In the genomic region with DNA sequence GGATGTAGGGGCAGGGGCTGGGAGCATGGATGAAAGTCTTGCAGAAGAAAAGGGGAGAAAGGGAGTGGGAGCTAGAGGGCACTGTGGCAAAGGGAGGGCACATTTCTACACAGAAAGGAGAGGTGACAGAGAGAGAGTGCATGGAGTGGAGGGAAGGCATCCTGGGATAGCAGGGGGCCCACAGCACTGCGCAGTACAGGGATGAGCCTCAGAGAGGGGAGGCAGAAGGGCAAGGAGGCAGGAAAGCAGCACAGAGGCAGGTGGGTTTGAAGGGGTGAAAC, we compare ENCODE assay signal across 1 cellular context.
TF ChIP-seq lines count a peak whose summit lies in the region.

No MANE protein-coding gene starts in this region.

TF ChIP-seq in H1, 55 proteins besides CTCF, POLR2A, EP300 and RAD21:
- TF ChIP-seq JUND (IDR thresholded peaks at IDR 0.05; ENCODE audit: low read length) (no peak), TBP (IDR thresholded peaks at IDR 0.05; ENCODE audit: low read depth, low read length) (no peak), RXRA (IDR thresholded peaks at IDR 0.05; ENCODE audit: insufficient read depth, low read depth, low read length) (no peak), RNF2 (IDR thresholded peaks at IDR 0.05; ENCODE audit: borderline replicate concordance, low read depth, low read length, missing control alignments, poor library complexity, severe bottlenecking) (no peak), KDM5A (IDR thresholded peaks at IDR 0.05; ENCODE audit: low read length) (no peak), CHD2 (IDR thresholded peaks at IDR 0.05; ENCODE audit: low read length) (no peak), TAF7 (optimal IDR thresholded peaks at IDR 0.05; ENCODE audit: borderline replicate concordance, low read depth, low read length) (no peak), SAP30 (IDR thresholded peaks at IDR 0.05; ENCODE audit: insufficient read depth, insufficient replicate concordance, low read length) (no peak), SUZ12 (IDR thresholded peaks at IDR 0.05; ENCODE audit: low read length) (no peak), GTF2F1 (IDR thresholded peaks at IDR 0.05; ENCODE audit: borderline replicate concordance, low read depth, low read length) (no peak), BCL11A (IDR thresholded peaks at IDR 0.05; ENCODE audit: low read depth in 2 of 2, low read length in 2 of 2) (no peak), KDM4A (IDR thresholded peaks at IDR 0.05; ENCODE audit: low read depth, low read length, severe bottlenecking) (no peak), TEAD4 (IDR thresholded peaks at IDR 0.05; ENCODE audit: low read depth, low read length) (no peak), BRCA1 (IDR thresholded peaks at IDR 0.05; ENCODE audit: low read depth, low read length) (no peak), GABPA (IDR thresholded peaks at IDR 0.05; ENCODE audit: borderline replicate concordance, insufficient read depth, low read length) (no peak)
- TF ChIP-seq, protein P1, sequence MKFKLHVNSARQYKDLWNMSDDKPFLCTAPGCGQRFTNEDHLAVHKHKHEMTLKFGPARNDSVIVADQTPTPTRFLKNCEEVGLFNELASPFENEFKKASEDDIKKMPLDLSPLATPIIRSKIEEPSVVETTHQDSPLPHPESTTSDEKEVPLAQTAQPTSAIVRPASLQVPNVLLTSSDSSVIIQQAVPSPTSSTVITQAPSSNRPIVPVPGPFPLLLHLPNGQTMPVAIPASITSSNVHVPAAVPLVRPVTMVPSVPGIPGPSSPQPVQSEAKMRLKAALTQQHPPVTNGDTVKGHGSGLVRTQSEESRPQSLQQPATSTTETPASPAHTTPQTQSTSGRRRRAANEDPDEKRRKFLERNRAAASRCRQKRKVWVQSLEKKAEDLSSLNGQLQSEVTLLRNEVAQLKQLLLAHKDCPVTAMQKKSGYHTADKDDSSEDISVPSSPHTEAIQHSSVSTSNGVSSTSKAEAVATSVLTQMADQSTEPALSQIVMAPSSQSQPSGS (IDR thresholded peaks at IDR 0.05; ENCODE audit: low read length) = no peak
- TF ChIP-seq, protein P2, sequence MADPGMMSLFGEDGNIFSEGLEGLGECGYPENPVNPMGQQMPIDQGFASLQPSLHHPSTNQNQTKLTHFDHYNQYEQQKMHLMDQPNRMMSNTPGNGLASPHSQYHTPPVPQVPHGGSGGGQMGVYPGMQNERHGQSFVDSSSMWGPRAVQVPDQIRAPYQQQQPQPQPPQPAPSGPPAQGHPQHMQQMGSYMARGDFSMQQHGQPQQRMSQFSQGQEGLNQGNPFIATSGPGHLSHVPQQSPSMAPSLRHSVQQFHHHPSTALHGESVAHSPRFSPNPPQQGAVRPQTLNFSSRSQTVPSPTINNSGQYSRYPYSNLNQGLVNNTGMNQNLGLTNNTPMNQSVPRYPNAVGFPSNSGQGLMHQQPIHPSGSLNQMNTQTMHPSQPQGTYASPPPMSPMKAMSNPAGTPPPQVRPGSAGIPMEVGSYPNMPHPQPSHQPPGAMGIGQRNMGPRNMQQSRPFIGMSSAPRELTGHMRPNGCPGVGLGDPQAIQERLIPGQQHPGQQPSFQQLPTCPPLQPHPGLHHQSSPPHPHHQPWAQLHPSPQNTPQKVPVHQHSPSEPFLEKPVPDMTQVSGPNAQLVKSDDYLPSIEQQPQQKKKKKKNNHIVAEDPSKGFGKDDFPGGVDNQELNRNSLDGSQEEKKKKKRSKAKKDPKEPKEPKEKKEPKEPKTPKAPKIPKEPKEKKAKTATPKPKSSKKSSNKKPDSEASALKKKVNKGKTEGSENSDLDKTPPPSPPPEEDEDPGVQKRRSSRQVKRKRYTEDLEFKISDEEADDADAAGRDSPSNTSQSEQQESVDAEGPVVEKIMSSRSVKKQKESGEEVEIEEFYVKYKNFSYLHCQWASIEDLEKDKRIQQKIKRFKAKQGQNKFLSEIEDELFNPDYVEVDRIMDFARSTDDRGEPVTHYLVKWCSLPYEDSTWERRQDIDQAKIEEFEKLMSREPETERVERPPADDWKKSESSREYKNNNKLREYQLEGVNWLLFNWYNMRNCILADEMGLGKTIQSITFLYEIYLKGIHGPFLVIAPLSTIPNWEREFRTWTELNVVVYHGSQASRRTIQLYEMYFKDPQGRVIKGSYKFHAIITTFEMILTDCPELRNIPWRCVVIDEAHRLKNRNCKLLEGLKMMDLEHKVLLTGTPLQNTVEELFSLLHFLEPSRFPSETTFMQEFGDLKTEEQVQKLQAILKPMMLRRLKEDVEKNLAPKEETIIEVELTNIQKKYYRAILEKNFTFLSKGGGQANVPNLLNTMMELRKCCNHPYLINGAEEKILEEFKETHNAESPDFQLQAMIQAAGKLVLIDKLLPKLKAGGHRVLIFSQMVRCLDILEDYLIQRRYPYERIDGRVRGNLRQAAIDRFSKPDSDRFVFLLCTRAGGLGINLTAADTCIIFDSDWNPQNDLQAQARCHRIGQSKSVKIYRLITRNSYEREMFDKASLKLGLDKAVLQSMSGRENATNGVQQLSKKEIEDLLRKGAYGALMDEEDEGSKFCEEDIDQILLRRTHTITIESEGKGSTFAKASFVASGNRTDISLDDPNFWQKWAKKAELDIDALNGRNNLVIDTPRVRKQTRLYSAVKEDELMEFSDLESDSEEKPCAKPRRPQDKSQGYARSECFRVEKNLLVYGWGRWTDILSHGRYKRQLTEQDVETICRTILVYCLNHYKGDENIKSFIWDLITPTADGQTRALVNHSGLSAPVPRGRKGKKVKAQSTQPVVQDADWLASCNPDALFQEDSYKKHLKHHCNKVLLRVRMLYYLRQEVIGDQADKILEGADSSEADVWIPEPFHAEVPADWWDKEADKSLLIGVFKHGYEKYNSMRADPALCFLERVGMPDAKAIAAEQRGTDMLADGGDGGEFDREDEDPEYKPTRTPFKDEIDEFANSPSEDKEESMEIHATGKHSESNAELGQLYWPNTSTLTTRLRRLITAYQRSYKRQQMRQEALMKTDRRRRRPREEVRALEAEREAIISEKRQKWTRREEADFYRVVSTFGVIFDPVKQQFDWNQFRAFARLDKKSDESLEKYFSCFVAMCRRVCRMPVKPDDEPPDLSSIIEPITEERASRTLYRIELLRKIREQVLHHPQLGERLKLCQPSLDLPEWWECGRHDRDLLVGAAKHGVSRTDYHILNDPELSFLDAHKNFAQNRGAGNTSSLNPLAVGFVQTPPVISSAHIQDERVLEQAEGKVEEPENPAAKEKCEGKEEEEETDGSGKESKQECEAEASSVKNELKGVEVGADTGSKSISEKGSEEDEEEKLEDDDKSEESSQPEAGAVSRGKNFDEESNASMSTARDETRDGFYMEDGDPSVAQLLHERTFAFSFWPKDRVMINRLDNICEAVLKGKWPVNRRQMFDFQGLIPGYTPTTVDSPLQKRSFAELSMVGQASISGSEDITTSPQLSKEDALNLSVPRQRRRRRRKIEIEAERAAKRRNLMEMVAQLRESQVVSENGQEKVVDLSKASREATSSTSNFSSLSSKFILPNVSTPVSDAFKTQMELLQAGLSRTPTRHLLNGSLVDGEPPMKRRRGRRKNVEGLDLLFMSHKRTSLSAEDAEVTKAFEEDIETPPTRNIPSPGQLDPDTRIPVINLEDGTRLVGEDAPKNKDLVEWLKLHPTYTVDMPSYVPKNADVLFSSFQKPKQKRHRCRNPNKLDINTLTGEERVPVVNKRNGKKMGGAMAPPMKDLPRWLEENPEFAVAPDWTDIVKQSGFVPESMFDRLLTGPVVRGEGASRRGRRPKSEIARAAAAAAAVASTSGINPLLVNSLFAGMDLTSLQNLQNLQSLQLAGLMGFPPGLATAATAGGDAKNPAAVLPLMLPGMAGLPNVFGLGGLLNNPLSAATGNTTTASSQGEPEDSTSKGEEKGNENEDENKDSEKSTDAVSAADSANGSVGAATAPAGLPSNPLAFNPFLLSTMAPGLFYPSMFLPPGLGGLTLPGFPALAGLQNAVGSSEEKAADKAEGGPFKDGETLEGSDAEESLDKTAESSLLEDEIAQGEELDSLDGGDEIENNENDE (IDR thresholded peaks at IDR 0.05; ENCODE audit: insufficient replicate concordance, low read length) = no peak
- TF ChIP-seq, protein P3, sequence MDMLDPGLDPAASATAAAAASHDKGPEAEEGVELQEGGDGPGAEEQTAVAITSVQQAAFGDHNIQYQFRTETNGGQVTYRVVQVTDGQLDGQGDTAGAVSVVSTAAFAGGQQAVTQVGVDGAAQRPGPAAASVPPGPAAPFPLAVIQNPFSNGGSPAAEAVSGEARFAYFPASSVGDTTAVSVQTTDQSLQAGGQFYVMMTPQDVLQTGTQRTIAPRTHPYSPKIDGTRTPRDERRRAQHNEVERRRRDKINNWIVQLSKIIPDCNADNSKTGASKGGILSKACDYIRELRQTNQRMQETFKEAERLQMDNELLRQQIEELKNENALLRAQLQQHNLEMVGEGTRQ (IDR thresholded peaks at IDR 0.05; ENCODE audit: low read length) = no peak
